In genomic region chr1:164659621-164660414, GRCh38 we compare ENCODE assay signal across 10 cellular contexts.
A peak's percentile ranks its signal among the peaks of the same experiment; 100 is the strongest.
DNase-seq lines count a peak whose midpoint lies in the region; ATAC-seq and TF ChIP-seq lines count a peak whose summit lies in the region.
"Had no signal": no experiment of that assay in that cellular context is flagged by ENCODE, and none has a peak within 500 bp of the region (broad histone marks: within the 10 kb centered on the region; RNA-seq: fewer than 3 reads in every experiment).

No MANE protein-coding gene starts in this region.

- TF ChIP-seq POLR2A in ovary (IDR thresholded peaks at IDR 0.05) = no peak

- WGBS in mammary epithelial cell (ENCODE audit: low coverage, missing lambda C conversion rate) = 0% methylated on average over 3 of the region's 4 CpGs
- 54 to 62% (median 58%) methylated on average over 4 of the region's 4 CpGs for WGBS in ovary, 3 donors

- H3K27ac Mint-ChIP-seq in nephron = peak overlapping the region; percentile 42 to 71 (median 49)
- H3K27ac Mint-ChIP-seq: activated T-helper 1 cell treated with anti-CD3 and anti-CD28 coated beads, Interleukin-12 subunit alpha, Interleukin-12 subunit beta, Interleukin-2, Interleukin-4 antibody, amounts not matched to agents 30 ng/mL and 10 ng/mL and 1 ng/mL, durations not matched to agents 14 hours and 24 hours and 36 hours had no signal

- H3K27me3 ChIP-seq in mammary epithelial cell (ENCODE audit: insufficient read depth, low read length) (no peaks in the 10 kb centered on the region), ovary (no peaks in the 10 kb centered on the region)

- peaks cover 9% of the 10 kb centered on the region for H3K36me3 Mint-ChIP-seq in nephron (ENCODE audit: low read depth)

- H3K4me3 ChIP-seq in mammary epithelial cell (replicated peaks in 1 of 3; ENCODE audit: insufficient read depth in 1 of 3, low read depth in 2 of 3, low read length in 3 of 3) = no peak overlapping the region
- no peak overlapping the region for H3K4me3 ChIP-seq in ovary
- H3K4me3 ChIP-seq: thoracic aorta had no signal

- no peak for TF ChIP-seq EP300 in ovary (IDR thresholded peaks at IDR 0.05)

- in situ Hi-C loops in mammary epithelial cell (cut with MboI; ENCODE audit: low sequenced_read_pairs in 2 of 2) = no loop called here

- no peaks in the 10 kb centered on the region for H3K79me2 ChIP-seq in mammary epithelial cell (ENCODE audit: insufficient read depth, low read length)

- H3K9me3 ChIP-seq in mammary epithelial cell (replicated peaks; ENCODE audit: insufficient read depth, low read length) (no peaks in the 10 kb centered on the region), ovary (no peaks in the 10 kb centered on the region)
- H3K9me3 ChIP-seq: thoracic aorta had no signal

- peak overlapping the region; percentile 36 for H2AFZ ChIP-seq in mammary epithelial cell (ENCODE audit: low read depth, low read length)

- H3K4me1 Mint-ChIP-seq in nephron = peaks cover 56% of the 10 kb centered on the region

- intact Hi-C loops in mammary epithelial cell (cut with micrococcal nuclease) (no loop called here), ovary (cut with DNase I) (no loop called here)

- no peaks in the 10 kb centered on the region for H3K9me3 Mint-ChIP-seq in nephron

- H3K27me3 Mint-ChIP-seq in nephron (ENCODE audit: low read depth) = no peaks in the 10 kb centered on the region

- H3K36me3 ChIP-seq in mammary epithelial cell (ENCODE audit: insufficient read depth, low read length) (no peaks in the 10 kb centered on the region), ovary (no peaks in the 10 kb centered on the region)
- H3K36me3 ChIP-seq: thoracic aorta had no signal

- peak; percentile 56 for DNase-seq in mammary epithelial cell
- DNase-seq in activated CD4-positive, alpha-beta T cell treated with anti-CD3 and anti-CD28 coated beads for 4 hours = no peak
- no peak for DNase-seq in GM19240 (ENCODE audit: insufficient read length, low spot score)
- no peak for DNase-seq in OCI-M1 (lab: John Stamatoyannopoulos, UW)
- no peak for DNase-seq in ovary

- TF ChIP-seq CTCF in mammary epithelial cell (conservative IDR thresholded peaks at IDR 0.05 in 1 of 2, IDR thresholded peaks at IDR 0.05 in 1 of 2; ENCODE audit: extremely low read depth in 1 of 2, insufficient read depth in 1 of 2, low read depth in 1 of 2, low read length in 2 of 2) (no peak), nephron (IDR thresholded peaks at IDR 0.05; ENCODE audit: unreplicated experiment in 3 of 3) (no peak), ovary (IDR thresholded peaks at IDR 0.05) (no peak)

- BruUV-seq in mammary epithelial cell (replicated peaks; lab: Mats Ljungman, UMichigan) = no TSS peak

- ATAC-seq in GM18511 (IDR thresholded peaks at IDR 0.05; ENCODE audit: unreplicated experiment) (peak; percentile 39), HG03175 (IDR thresholded peaks at IDR 0.05; ENCODE audit: unreplicated experiment) (peak; percentile 5)

- CTCF ChIA-PET in mammary epithelial cell (lab: Charles Lee; ENCODE audit: low non-redundant PET) = interaction anchor here (1.0 kb wide), 1 partner anchor 469 kb away, joined by 4 read pairs; no protein-coding TSS in a partner anchor

- no peak overlapping the region for H3K4me3 Mint-ChIP-seq in nephron
- H3K4me3 Mint-ChIP-seq: activated T-helper 1 cell treated with anti-CD3 and anti-CD28 coated beads, Interleukin-12 subunit alpha, Interleukin-12 subunit beta, Interleukin-2, Interleukin-4 antibody, amounts not matched to agents 30 ng/mL and 10 ng/mL and 1 ng/mL, durations not matched to agents 14 hours and 24 hours and 36 hours had no signal

- no peak overlapping the region for H3K27ac ChIP-seq in mammary epithelial cell (ENCODE audit: insufficient read depth, low read depth, low read length)
- no peak overlapping the region for H3K27ac ChIP-seq in ovary
- H3K27ac ChIP-seq: thoracic aorta had no signal

- H3K4me1 ChIP-seq in mammary epithelial cell (ENCODE audit: insufficient read depth, low read length) (peaks cover 17% of the 10 kb centered on the region), ovary (ENCODE audit: insufficient read depth) (peaks cover 17% of the 10 kb centered on the region)

- H4K20me1 ChIP-seq in mammary epithelial cell (ENCODE audit: insufficient read depth, low read length) = no peaks in the 10 kb centered on the region

- H3K9ac ChIP-seq in mammary epithelial cell (ENCODE audit: insufficient read depth, low read length) = no peak overlapping the region

- peak overlapping the region; percentile 29 for H3K4me2 ChIP-seq in mammary epithelial cell (ENCODE audit: insufficient read depth, low read depth, low read length)

- dilution Hi-C loops in mammary epithelial cell (cut with HindIII; ENCODE audit: low sequenced_read_pairs) = loop anchor here (5.0 kb wide), 1 partner anchor 32 kb away; no protein-coding TSS in a partner anchor
